In the genomic region with DNA sequence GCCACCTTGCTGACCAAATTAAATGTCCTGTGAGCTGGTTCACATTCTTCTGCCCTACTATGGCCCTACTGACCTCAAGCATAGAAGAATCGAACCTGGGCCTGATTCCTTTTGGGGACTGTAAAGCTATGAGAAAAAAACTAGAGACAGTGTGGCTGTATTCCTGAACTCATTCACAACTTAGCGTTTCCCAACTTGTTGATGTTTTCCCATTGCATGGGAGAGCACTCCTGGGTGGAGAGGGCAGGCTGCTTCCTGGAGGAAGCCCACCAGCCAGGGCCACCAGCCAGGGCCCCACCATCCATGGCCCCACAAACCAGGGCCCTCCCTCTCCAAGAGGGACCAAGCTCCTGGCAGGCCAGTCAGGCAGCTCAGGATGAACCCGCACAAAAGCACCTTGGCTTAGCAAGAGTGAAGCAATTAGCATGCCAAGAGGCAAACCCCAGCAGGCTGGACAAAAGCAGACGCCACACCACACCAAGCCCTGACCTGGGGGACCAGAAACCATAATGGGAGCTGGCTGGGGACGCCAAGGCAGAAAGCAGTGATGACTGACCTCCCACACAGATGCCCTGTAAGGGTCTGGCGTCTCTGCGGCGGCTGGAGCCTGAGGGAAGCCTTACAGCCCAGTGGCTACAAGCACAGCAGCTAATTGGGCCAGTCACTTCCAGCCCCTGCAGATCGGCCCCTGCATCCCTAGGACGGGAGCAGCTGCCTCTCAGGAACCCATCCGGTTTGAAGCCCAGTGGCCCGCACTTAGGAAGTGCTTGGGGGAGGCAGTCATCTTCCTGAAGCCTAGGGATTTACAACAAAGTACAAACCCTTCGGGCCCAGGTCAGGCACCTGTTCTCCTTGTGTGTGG, we compare ENCODE assay signal across 1 cellular context.
TF ChIP-seq lines count a peak whose summit lies in the region.

No MANE protein-coding gene starts in this region.

TF ChIP-seq in endothelial cell of umbilical vein, 7 proteins besides CTCF, POLR2A, EP300 and RAD21:
- TF ChIP-seq GATA2 (IDR thresholded peaks at IDR 0.05; ENCODE audit: insufficient read depth, insufficient read length, low read depth, low read length), result no peak
- TF ChIP-seq, protein P1, sequence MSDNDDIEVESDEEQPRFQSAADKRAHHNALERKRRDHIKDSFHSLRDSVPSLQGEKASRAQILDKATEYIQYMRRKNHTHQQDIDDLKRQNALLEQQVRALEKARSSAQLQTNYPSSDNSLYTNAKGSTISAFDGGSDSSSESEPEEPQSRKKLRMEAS (IDR thresholded peaks at IDR 0.05; ENCODE audit: insufficient read depth, insufficient read length), result no peak
- peak; percentile 43 for TF ChIP-seq FOS (IDR thresholded peaks at IDR 0.05; ENCODE audit: borderline replicate concordance, insufficient read depth, low read length)
- TF ChIP-seq MYC (IDR thresholded peaks at IDR 0.05; ENCODE audit: low read depth, low read length), result no peak
- TF ChIP-seq JUN (IDR thresholded peaks at IDR 0.05; ENCODE audit: borderline replicate concordance, insufficient read depth, insufficient read length, low read depth), result no peak
- TF ChIP-seq EZH2 (IDR thresholded peaks at IDR 0.05; ENCODE audit: borderline replicate concordance, low read depth, low read length, severe bottlenecking), result no peak
- peak; percentile 78 for TF ChIP-seq POLR2AphosphoS5 (IDR thresholded peaks at IDR 0.05; ENCODE audit: insufficient read depth, low read depth, low read length)
